In genomic region chr12:47277071-47277408, GRCh38 we compare ENCODE assay signal across 10 cellular contexts.
DNase-seq lines count a peak whose midpoint lies in the region; ATAC-seq, FAIRE-seq and TF ChIP-seq lines count a peak whose summit lies in the region.
"Had no signal": no experiment of that assay in that cellular context is flagged by ENCODE, and none has a peak within 500 bp of the region (broad histone marks: within the 10 kb centered on the region; RNA-seq: fewer than 3 reads in every experiment).

No MANE protein-coding gene starts in this region.

- 6% methylated on average over 1 of the region's 1 CpG for WGBS in HepG2 (ENCODE audit: low lambda C conversion rate)
- WGBS in urinary bladder, result 9% methylated on average over 1 of the region's 1 CpG

- H3K4me2 ChIP-seq in HepG2 (ENCODE audit: low read depth, low read length), result peak overlapping the region; percentile 14; the same call in 1 of the 2 replicates

- H3K27ac ChIP-seq in HepG2 (ENCODE audit: extremely low read length, insufficient read depth, low read length), result no peak overlapping the region
- H3K27ac ChIP-seq in urinary bladder (ENCODE audit: low read depth), result peak overlapping the region; percentile 40

- DNase-seq in activated naive CD4-positive, alpha-beta T cell treated with anti-CD3 and anti-CD28 coated beads, Interleukin-2, amount 50 U/mL, for 16 hours, result no peak
- DNase-seq in activated B cell treated with CpG ODN at 0.5 μM for 24 hours (no peak), HepG2 (ENCODE audit: low spot score) (no peak), GOT3 (lab: John Stamatoyannopoulos, UW) (no peak)
- DNase-seq: head of caudate nucleus, nucleus accumbens had no signal

- H3K36me3 Mint-ChIP-seq in activated naive CD4-positive, alpha-beta T cell treated with anti-CD3 and anti-CD28 coated beads, Interleukin-2, amount 50 U/mL, for 24 hours, result peaks cover 6% of the 10 kb centered on the region
- H3K36me3 Mint-ChIP-seq in activated B cell treated with CpG ODN at 0.5 μM for 24 hours (ENCODE audit: low read depth), result no peaks in the 10 kb centered on the region

- TF ChIP-seq CTCF in activated B cell treated with CpG ODN at 0.5 μM for 24 hours (IDR thresholded peaks at IDR 0.05), result no peak
- TF ChIP-seq CTCF in HepG2 (CRISPR knock-in tag; IDR thresholded peaks at IDR 0.05), result no peak

- H3K4me3 ChIP-seq in HepG2 (replicated peaks in 1 of 3; ENCODE audit: insufficient read depth in 1 of 3, low read depth in 2 of 3, low read length in 3 of 3) (no peak overlapping the region), urinary bladder (ENCODE audit: low read depth, low read length) (no peak overlapping the region)

- in situ Hi-C loops in HepG2 (cut with HindIII; ENCODE audit: extremely low pct_ligation_motif_present, low pct_unique_long_range_greater_than_20kb), result no loop called here

- H3K4me1 Mint-ChIP-seq in activated naive CD4-positive, alpha-beta T cell treated with anti-CD3 and anti-CD28 coated beads, Interleukin-2, amount 50 U/mL, for 24 hours, result peaks cover 96% of the 10 kb centered on the region
- peaks cover 59% of the 10 kb centered on the region for H3K4me1 Mint-ChIP-seq in activated B cell treated with CpG ODN at 0.5 μM for 24 hours

- no peak for FAIRE-seq in HepG2 (lab: Jason Lieb, UNC)

- H4K20me1 ChIP-seq in HepG2 (ENCODE audit: insufficient read depth, low read length), result no peaks in the 10 kb centered on the region

- no TSS peak for BruUV-seq in HepG2 (replicated peaks; lab: Mats Ljungman, UMichigan)

- intact Hi-C loops in activated B cell treated with CpG ODN at 0.5 μM for 24 hours (cut with micrococcal nuclease), result loop anchor here (2.0 kb wide), 2 partner anchors 30 to 60 kb away; no protein-coding TSS in a partner anchor
- intact Hi-C loops in HepG2 (cut with micrococcal nuclease; ENCODE audit: unreplicated experiment), result no loop called here

- no peaks in the 10 kb centered on the region for H3K9me3 ChIP-seq in HepG2 (ENCODE audit: low read length)

- H3K9ac ChIP-seq in HepG2 (ENCODE audit: insufficient read depth, low read depth, low read length), result no peak overlapping the region

- TF ChIP-seq EP300 in HepG2 (IDR thresholded peaks at IDR 0.05; ENCODE audit: low read depth in 2 of 2, low read length in 2 of 2) (no peak), HepG2 (CRISPR knock-in tag; IDR thresholded peaks at IDR 0.05; ENCODE audit: borderline replicate concordance) (no peak)

- CTCF ChIA-PET in activated B cell treated with CpG ODN at 0.5 μM for 24 hours (lab: Charles Lee), result interaction anchor here (1.1 to 1.5 kb wide), 4 partner anchors 31 to 244 kb away, joined by 4 to 5 read pairs (median 4); no protein-coding TSS in a partner anchor
- CTCF ChIA-PET in HepG2 (lab: Yijun Ruan, JAX; ENCODE audit: low intra/inter-chr PET ratio, low total read pairs), result no interaction called here

- no peaks in the 10 kb centered on the region for H3K79me2 ChIP-seq in HepG2 (ENCODE audit: insufficient read depth, low read length)

- POLR2A ChIA-PET in activated B cell treated with CpG ODN at 0.5 μM for 24 hours (lab: Charles Lee), result interaction anchor here (1.0 to 2.9 kb wide), 10 partner anchors 9 to 120 kb away, joined by 3 to 12 read pairs (median 6); no protein-coding TSS in a partner anchor
- POLR2A ChIA-PET in HepG2 (lab: Yijun Ruan, JAX), result no interaction called here

- no peaks in the 10 kb centered on the region; a peak in 1 of 5 replicates for H3K27me3 ChIP-seq in HepG2 (ENCODE audit: control insufficient read depth in 1 of 2, insufficient read depth in 2 of 2, low read length in 2 of 2)

- peaks cover 5% of the 10 kb centered on the region for H3K9me3 Mint-ChIP-seq in activated naive CD4-positive, alpha-beta T cell treated with anti-CD3 and anti-CD28 coated beads, Interleukin-2, amount 50 U/mL, for 24 hours
- no peaks in the 10 kb centered on the region for H3K9me3 Mint-ChIP-seq in activated B cell treated with CpG ODN at 0.5 μM for 24 hours

- no peak for TF ChIP-seq POLR2A in HepG2 (IDR thresholded peaks at IDR 0.05; ENCODE audit: insufficient read depth in 1 of 2, low read depth in 2 of 2, low read length in 2 of 2)

- ATAC-seq in activated B cell treated with CpG ODN at 0.5 μM for 24 hours (ENCODE audit: low read depth) (no peak), HepG2 (no peak), HG03520 (IDR thresholded peaks at IDR 0.05; ENCODE audit: unreplicated experiment) (no peak), HG03457 (IDR thresholded peaks at IDR 0.05; ENCODE audit: unreplicated experiment) (no peak)

- TF ChIP-seq RAD21 in HepG2 (CRISPR knock-in tag; IDR thresholded peaks at IDR 0.05), result no peak

- peaks cover 12% of the 10 kb centered on the region for H3K4me1 ChIP-seq in HepG2 (ENCODE audit: insufficient read depth, low read length)
- H3K4me1 ChIP-seq in urinary bladder (ENCODE audit: insufficient read depth), result no peaks in the 10 kb centered on the region

- H3K36me3 ChIP-seq in HepG2 (replicated peaks in 1 of 2; ENCODE audit: control insufficient read depth in 1 of 2, insufficient read depth in 2 of 2, low read length in 2 of 2) (no peaks in the 10 kb centered on the region), urinary bladder (ENCODE audit: insufficient read depth) (no peaks in the 10 kb centered on the region)

- peak overlapping the region; percentile 52 for H2AFZ ChIP-seq in HepG2 (ENCODE audit: low read length)

- peak overlapping the region; percentile 66 for H3K4me3 Mint-ChIP-seq in activated naive CD4-positive, alpha-beta T cell treated with anti-CD3 and anti-CD28 coated beads, Interleukin-2, amount 50 U/mL, for 24 hours
- peak overlapping the region; percentile 46 for H3K4me3 Mint-ChIP-seq in activated B cell treated with CpG ODN at 0.5 μM for 24 hours

- peak overlapping the region; percentile 96 for H3K27ac Mint-ChIP-seq in activated naive CD4-positive, alpha-beta T cell treated with anti-CD3 and anti-CD28 coated beads, Interleukin-2, amount 50 U/mL, for 24 hours
- peak overlapping the region; percentile 85 for H3K27ac Mint-ChIP-seq in activated B cell treated with CpG ODN at 0.5 μM for 24 hours

- H3K27me3 Mint-ChIP-seq in activated naive CD4-positive, alpha-beta T cell treated with anti-CD3 and anti-CD28 coated beads, Interleukin-2, amount 50 U/mL, for 24 hours, result no peaks in the 10 kb centered on the region
- no peaks in the 10 kb centered on the region for H3K27me3 Mint-ChIP-seq in activated B cell treated with CpG ODN at 0.5 μM for 24 hours

TF ChIP-seq in HepG2, 621 proteins besides CTCF, POLR2A, EP300 and RAD21:
- no peak for TF ChIP-seq ZNF142 (CRISPR knock-in tag; IDR thresholded peaks at IDR 0.05)
- no peak for TF ChIP-seq LCORL (IDR thresholded peaks at IDR 0.05)
- TF ChIP-seq LCORL (CRISPR knock-in tag; IDR thresholded peaks at IDR 0.05), result peak; percentile 27; the same call in 1 of the 2 replicates
